1 cellular context compared by ENCODE assay signal in the genomic region with DNA sequence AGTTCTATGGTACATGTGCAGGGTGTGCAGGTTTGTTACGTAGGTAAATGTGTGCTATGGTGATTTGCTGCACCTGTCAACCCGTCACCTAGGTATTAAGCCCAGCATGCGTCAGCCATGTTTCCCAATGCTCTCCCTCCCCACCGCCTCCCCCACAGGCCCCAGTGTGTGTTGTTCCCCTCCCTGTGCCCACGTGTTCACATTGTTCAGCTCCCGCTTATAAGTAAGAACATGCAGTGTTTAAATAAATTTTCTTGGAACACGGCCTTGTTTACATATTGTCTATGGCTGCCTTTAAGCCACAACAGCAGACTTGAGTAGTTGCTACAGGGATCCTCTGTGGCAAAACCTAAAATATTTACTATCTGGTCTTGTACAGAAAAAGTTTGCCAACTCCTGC.
TF ChIP-seq lines count a peak whose summit lies in the region.

No MANE protein-coding gene starts in this region.

TF ChIP-seq in K562, 482 proteins besides CTCF, POLR2A, EP300 and RAD21:
- no peak for TF ChIP-seq TARDBP (IDR thresholded peaks at IDR 0.05)
- no peak for TF ChIP-seq POLR2AphosphoS2 (IDR thresholded peaks at IDR 0.05; ENCODE audit: low read length)
- TF ChIP-seq, protein P1, sequence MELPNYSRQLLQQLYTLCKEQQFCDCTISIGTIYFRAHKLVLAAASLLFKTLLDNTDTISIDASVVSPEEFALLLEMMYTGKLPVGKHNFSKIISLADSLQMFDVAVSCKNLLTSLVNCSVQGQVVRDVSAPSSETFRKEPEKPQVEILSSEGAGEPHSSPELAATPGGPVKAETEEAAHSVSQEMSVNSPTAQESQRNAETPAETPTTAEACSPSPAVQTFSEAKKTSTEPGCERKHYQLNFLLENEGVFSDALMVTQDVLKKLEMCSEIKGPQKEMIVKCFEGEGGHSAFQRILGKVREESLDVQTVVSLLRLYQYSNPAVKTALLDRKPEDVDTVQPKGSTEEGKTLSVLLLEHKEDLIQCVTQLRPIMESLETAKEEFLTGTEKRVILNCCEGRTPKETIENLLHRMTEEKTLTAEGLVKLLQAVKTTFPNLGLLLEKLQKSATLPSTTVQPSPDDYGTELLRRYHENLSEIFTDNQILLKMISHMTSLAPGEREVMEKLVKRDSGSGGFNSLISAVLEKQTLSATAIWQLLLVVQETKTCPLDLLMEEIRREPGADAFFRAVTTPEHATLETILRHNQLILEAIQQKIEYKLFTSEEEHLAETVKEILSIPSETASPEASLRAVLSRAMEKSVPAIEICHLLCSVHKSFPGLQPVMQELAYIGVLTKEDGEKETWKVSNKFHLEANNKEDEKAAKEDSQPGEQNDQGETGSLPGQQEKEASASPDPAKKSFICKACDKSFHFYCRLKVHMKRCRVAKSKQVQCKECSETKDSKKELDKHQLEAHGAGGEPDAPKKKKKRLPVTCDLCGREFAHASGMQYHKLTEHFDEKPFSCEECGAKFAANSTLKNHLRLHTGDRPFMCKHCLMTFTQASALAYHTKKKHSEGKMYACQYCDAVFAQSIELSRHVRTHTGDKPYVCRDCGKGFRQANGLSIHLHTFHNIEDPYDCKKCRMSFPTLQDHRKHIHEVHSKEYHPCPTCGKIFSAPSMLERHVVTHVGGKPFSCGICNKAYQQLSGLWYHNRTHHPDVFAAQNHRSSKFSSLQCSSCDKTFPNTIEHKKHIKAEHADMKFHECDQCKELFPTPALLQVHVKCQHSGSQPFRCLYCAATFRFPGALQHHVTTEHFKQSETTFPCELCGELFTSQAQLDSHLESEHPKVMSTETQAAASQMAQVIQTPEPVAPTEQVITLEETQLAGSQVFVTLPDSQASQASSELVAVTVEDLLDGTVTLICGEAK (IDR thresholded peaks at IDR 0.05) = 0 out of 2 replicates have a peak, but pooled peaks have one; percentile 19
- TF ChIP-seq, protein P1 (CRISPR knock-in tag; IDR thresholded peaks at IDR 0.05) = no peak
- TF ChIP-seq, protein P2, sequence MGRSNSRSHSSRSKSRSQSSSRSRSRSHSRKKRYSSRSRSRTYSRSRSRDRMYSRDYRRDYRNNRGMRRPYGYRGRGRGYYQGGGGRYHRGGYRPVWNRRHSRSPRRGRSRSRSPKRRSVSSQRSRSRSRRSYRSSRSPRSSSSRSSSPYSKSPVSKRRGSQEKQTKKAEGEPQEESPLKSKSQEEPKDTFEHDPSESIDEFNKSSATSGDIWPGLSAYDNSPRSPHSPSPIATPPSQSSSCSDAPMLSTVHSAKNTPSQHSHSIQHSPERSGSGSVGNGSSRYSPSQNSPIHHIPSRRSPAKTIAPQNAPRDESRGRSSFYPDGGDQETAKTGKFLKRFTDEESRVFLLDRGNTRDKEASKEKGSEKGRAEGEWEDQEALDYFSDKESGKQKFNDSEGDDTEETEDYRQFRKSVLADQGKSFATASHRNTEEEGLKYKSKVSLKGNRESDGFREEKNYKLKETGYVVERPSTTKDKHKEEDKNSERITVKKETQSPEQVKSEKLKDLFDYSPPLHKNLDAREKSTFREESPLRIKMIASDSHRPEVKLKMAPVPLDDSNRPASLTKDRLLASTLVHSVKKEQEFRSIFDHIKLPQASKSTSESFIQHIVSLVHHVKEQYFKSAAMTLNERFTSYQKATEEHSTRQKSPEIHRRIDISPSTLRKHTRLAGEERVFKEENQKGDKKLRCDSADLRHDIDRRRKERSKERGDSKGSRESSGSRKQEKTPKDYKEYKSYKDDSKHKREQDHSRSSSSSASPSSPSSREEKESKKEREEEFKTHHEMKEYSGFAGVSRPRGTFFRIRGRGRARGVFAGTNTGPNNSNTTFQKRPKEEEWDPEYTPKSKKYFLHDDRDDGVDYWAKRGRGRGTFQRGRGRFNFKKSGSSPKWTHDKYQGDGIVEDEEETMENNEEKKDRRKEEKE (IDR thresholded peaks at IDR 0.05; ENCODE audit: borderline replicate concordance in 1 of 2, control insufficient read depth in 1 of 2, low read depth in 2 of 2, low read length in 1 of 2) = no peak
- TF ChIP-seq FOXJ3 (CRISPR knock-in tag; IDR thresholded peaks at IDR 0.05) = no peak
- no peak for TF ChIP-seq ZNF57 (CRISPR knock-in tag; IDR thresholded peaks at IDR 0.05)
- TF ChIP-seq NBN (IDR thresholded peaks at IDR 0.05; ENCODE audit: low read depth) = no peak
- TF ChIP-seq TFAM (CRISPR knock-in tag; conservative IDR thresholded peaks at IDR 0.05) = no peak
- TF ChIP-seq L3MBTL2 (IDR thresholded peaks at IDR 0.05) = no peak
